22 cellular contexts compared by ENCODE assay signal in the genomic region with DNA sequence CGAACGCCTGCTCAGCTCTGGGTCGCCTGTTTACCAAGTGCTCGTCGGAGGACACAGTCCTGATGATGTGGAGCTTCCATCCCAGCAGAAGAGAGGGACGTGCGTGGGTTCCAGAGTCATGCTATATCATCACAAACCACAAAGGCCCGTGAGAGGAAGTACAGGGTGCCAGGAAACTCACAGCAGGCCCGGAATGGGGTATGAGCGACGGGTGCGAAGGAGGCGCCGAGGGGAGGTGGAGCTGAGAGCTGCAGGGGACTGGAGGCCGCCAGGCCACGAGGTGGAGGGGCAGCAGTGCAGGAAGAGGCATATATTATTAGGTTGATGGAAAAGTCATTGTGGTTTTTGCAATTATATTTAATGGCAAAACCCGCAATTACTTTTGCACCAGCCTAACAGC.
"Had no signal": no experiment of that assay in that cellular context is flagged by ENCODE, and none has a peak within 500 bp of the region (broad histone marks: within the 10 kb centered on the region; RNA-seq: fewer than 3 reads in every experiment).

No MANE protein-coding gene starts in this region.

- H3K36me3 ChIP-seq: brain microvascular endothelial cell, colonic mucosa, transverse colon, vagina had no signal

- H3K9me3 ChIP-seq: colonic mucosa, psoas muscle, suprapubic skin, transverse colon, vagina had no signal

- H3K27ac Mint-ChIP-seq: activated CD8-positive, alpha-beta memory T cell treated with anti-CD3 and anti-CD28 coated beads, Interleukin-2, amount 10 ng/mL, durations not matched to agents 7 days and 5 days; activated naive CD4-positive, alpha-beta T cell treated with anti-CD3 and anti-CD28 coated beads for 36 hours; activated T-helper 17 cell treated with anti-CD3 and anti-CD28 coated beads, Interleukin-2, amount 50 U/mL, for 72 hours; stimulated activated naive CD8-positive, alpha-beta T cell treated with anti-CD3 and anti-CD28 coated beads, Interleukin-15, Interleukin-2, amounts not matched to agents 100 ng/mL and 50 ng/mL, for 24 hours; T-helper 2 cell treated with Interferon-gamma antibody and Interleukin-4, amounts not matched to agents 5 μg/mL and 100 μg/mL, for 36 hours had no signal

- DNase-seq: activated CD4-positive, alpha-beta T cell treated with anti-CD3 and anti-CD28 coated beads, Interleukin-2, amount 50 U/mL, for 48 hours; activated CD8-positive, alpha-beta memory T cell treated with anti-CD3 and anti-CD28 coated beads, Interleukin-2, amount 10 ng/mL, durations not matched to agents 7 days and 5 days; activated naive CD4-positive, alpha-beta T cell treated with anti-CD3 and anti-CD28 coated beads for 36 hours; activated T-cell treated with anti-CD3 and anti-CD28 coated beads, Interleukin-2, amount 50 U/mL, for 1 hour; aorta; brain microvascular endothelial cell; colonic mucosa; foreskin keratinocyte; glutamatergic neuron; hypothalamus; kidney; psoas muscle; right cardiac atrium; stimulated activated CD4-positive, alpha-beta T cell treated with anti-CD3 and anti-CD28 coated beads, Interleukin-2, amount 100 ng/mL, for 24 hours; transverse colon had no signal

- H3K4me3 Mint-ChIP-seq: activated CD8-positive, alpha-beta memory T cell treated with anti-CD3 and anti-CD28 coated beads, Interleukin-2, amount 10 ng/mL, durations not matched to agents 7 days and 5 days; activated naive CD4-positive, alpha-beta T cell treated with anti-CD3 and anti-CD28 coated beads for 36 hours; activated T-helper 17 cell treated with anti-CD3 and anti-CD28 coated beads, Interleukin-2, amount 50 U/mL, for 72 hours; central memory CD8-positive, alpha-beta T cell; neural crest cell; stimulated activated naive CD8-positive, alpha-beta T cell treated with anti-CD3 and anti-CD28 coated beads, Interleukin-15, Interleukin-2, amounts not matched to agents 100 ng/mL and 50 ng/mL, for 24 hours; T-helper 2 cell treated with Interferon-gamma antibody and Interleukin-4, amounts not matched to agents 5 μg/mL and 100 μg/mL, for 36 hours had no signal

- H3K4me3 ChIP-seq: colonic mucosa, psoas muscle, suprapubic skin, transverse colon, vagina had no signal

- H3K27me3 ChIP-seq: brain microvascular endothelial cell, colonic mucosa, foreskin keratinocyte, suprapubic skin, transverse colon, vagina had no signal

- H3K4me1 ChIP-seq: colonic mucosa, foreskin keratinocyte, psoas muscle, suprapubic skin, transverse colon, vagina had no signal

- H3K36me3 Mint-ChIP-seq: activated CD8-positive, alpha-beta memory T cell treated with anti-CD3 and anti-CD28 coated beads, Interleukin-2, amount 10 ng/mL, durations not matched to agents 7 days and 5 days had no signal

- H3K4me1 Mint-ChIP-seq: neural crest cell had no signal

- H3K9me3 Mint-ChIP-seq: activated naive CD4-positive, alpha-beta T cell treated with anti-CD3 and anti-CD28 coated beads for 36 hours; activated T-helper 17 cell treated with anti-CD3 and anti-CD28 coated beads, Interleukin-2, amount 50 U/mL, for 72 hours; central memory CD8-positive, alpha-beta T cell; neural crest cell; stimulated activated naive CD8-positive, alpha-beta T cell treated with anti-CD3 and anti-CD28 coated beads, Interleukin-15, Interleukin-2, amounts not matched to agents 100 ng/mL and 50 ng/mL, for 24 hours; T-helper 2 cell treated with Interferon-gamma antibody and Interleukin-4, amounts not matched to agents 5 μg/mL and 100 μg/mL, for 36 hours had no signal

- H3K27me3 Mint-ChIP-seq: activated CD8-positive, alpha-beta memory T cell treated with anti-CD3 and anti-CD28 coated beads, Interleukin-2, amount 10 ng/mL, durations not matched to agents 7 days and 5 days; activated T-helper 17 cell treated with anti-CD3 and anti-CD28 coated beads, Interleukin-2, amount 50 U/mL, for 72 hours; central memory CD8-positive, alpha-beta T cell; stimulated activated naive CD8-positive, alpha-beta T cell treated with anti-CD3 and anti-CD28 coated beads, Interleukin-15, Interleukin-2, amounts not matched to agents 100 ng/mL and 50 ng/mL, for 24 hours had no signal

- H3K27ac ChIP-seq: brain microvascular endothelial cell, colonic mucosa, foreskin keratinocyte, psoas muscle, suprapubic skin, transverse colon, vagina had no signal
